Comparison of ENCODE assay signal across 27 cellular contexts in genomic region chr2:66596229-66596628, GRCh38.
DNase-seq lines count a peak whose midpoint lies in the region; ATAC-seq and TF ChIP-seq lines count a peak whose summit lies in the region.
"Had no signal": no experiment of that assay in that cellular context is flagged by ENCODE, and none has a peak within 500 bp of the region (broad histone marks: within the 10 kb centered on the region; RNA-seq: fewer than 3 reads in every experiment).

No MANE protein-coding gene starts in this region.

- CTCF ChIA-PET in activated naive CD4-positive, alpha-beta T cell treated with anti-CD3 and anti-CD28 coated beads, Interleukin-2, amount 10 ng/mL, durations not matched to agents 7 days and 5 days (lab: Charles Lee), result no interaction called here

- no peak overlapping the region for H3K4me3 ChIP-seq in astrocyte of the spinal cord (ENCODE audit: low read depth, low read length)
- H3K4me3 ChIP-seq: esophagus squamous epithelium, GM12878, thoracic aorta had no signal

- H3K4me1 Mint-ChIP-seq in activated naive CD4-positive, alpha-beta T cell treated with anti-CD3 and anti-CD28 coated beads, Interleukin-2, amount 10 ng/mL, durations not matched to agents 7 days and 5 days, result no peaks in the 10 kb centered on the region
- H3K4me1 Mint-ChIP-seq: activated CD4-positive, alpha-beta T cell treated with anti-CD3 and anti-CD28 coated beads, Interleukin-2, amount 10 ng/mL, durations not matched to agents 7 days and 5 days; activated naive CD8-positive, alpha-beta T cell treated with anti-CD3 and anti-CD28 coated beads for 36 hours; activated T-helper 17 cell treated with anti-CD3 and anti-CD28 coated beads, Interleukin-2, amount 50 U/mL, for 72 hours; CD4-positive, alpha-beta memory T cell had no signal

- no peaks in the 10 kb centered on the region for H3K36me3 Mint-ChIP-seq in activated naive CD4-positive, alpha-beta T cell treated with anti-CD3 and anti-CD28 coated beads, Interleukin-2, amount 10 ng/mL, durations not matched to agents 7 days and 5 days
- H3K36me3 Mint-ChIP-seq: activated naive CD8-positive, alpha-beta T cell treated with anti-CD3 and anti-CD28 coated beads for 36 hours; brain; CD4-positive, alpha-beta memory T cell had no signal

- H3K27me3 Mint-ChIP-seq in activated naive CD4-positive, alpha-beta T cell treated with anti-CD3 and anti-CD28 coated beads, Interleukin-2, amount 10 ng/mL, durations not matched to agents 7 days and 5 days, result no peaks in the 10 kb centered on the region
- H3K27me3 Mint-ChIP-seq: activated CD4-positive, alpha-beta T cell treated with anti-CD3 and anti-CD28 coated beads, Interleukin-2, amount 10 ng/mL, durations not matched to agents 7 days and 5 days; activated naive CD8-positive, alpha-beta T cell treated with anti-CD3 and anti-CD28 coated beads for 36 hours; activated T-helper 17 cell treated with anti-CD3 and anti-CD28 coated beads, Interleukin-2, amount 50 U/mL, for 72 hours; CD4-positive, alpha-beta memory T cell; effector memory CD8-positive, alpha-beta T cell; progenitor cell of endocrine pancreas had no signal

- no peak for TF ChIP-seq CTCF in astrocyte of the spinal cord (IDR thresholded peaks at IDR 0.05; ENCODE audit: low read depth, low read length)

- peak; percentile 72 for DNase-seq in HT1080 (ENCODE audit: low read depth)
- peak; percentile 46 for DNase-seq in astrocyte of the spinal cord (ENCODE audit: low read depth, low spot score)
- peak; percentile 44 for DNase-seq in iPS-NIHi11 (ENCODE audit: low spot score)
- DNase-seq in stromal cell of bone marrow (ENCODE audit: low read depth), result peak; percentile 17
- DNase-seq in activated naive CD4-positive, alpha-beta T cell treated with anti-CD3 and anti-CD28 coated beads, Interleukin-2, amount 10 ng/mL, durations not matched to agents 7 days and 5 days, result no peak
- no peak for DNase-seq in NCI-H345 treated with DMSO at 0.1 percent for 48 hours (lab: John Stamatoyannopoulos, UW; ENCODE audit: unreplicated experiment)
- no peak for DNase-seq in NCI-H146 (lab: John Stamatoyannopoulos, UW)
- DNase-seq: activated CD4-positive, alpha-beta T cell treated with anti-CD3 and anti-CD28 coated beads, Interleukin-2, amount 10 ng/mL, durations not matched to agents 7 days and 5 days; activated naive CD8-positive, alpha-beta T cell treated with anti-CD3 and anti-CD28 coated beads for 36 hours; CD4-positive, alpha-beta memory T cell; effector memory CD8-positive, alpha-beta T cell; esophagus squamous epithelium; left ventricle myocardium superior; NCI-H1092 treated with DMSO at 0.1 percent for 48 hours; NCI-H2081; NK-92 treated with Interleukin-12 subunit alpha and Interleukin-12 subunit beta, amount 100 ng/mL, for 24 hours; small intestine; stimulated activated naive CD4-positive, alpha-beta T cell; T-helper 2 cell had no signal

- no peak for ATAC-seq in HG02840 (IDR thresholded peaks at IDR 0.05; ENCODE audit: low FRiP score, unreplicated experiment)
- ATAC-seq: activated T-helper 17 cell treated with anti-CD3 and anti-CD28 coated beads, Interleukin-2, amount 50 U/mL, for 72 hours; effector memory CD8-positive, alpha-beta T cell; GM12878; HepG2; left ventricle myocardium superior had no signal

- H3K27ac Mint-ChIP-seq in activated naive CD4-positive, alpha-beta T cell treated with anti-CD3 and anti-CD28 coated beads, Interleukin-2, amount 10 ng/mL, durations not matched to agents 7 days and 5 days, result no peak overlapping the region
- H3K27ac Mint-ChIP-seq: activated CD4-positive, alpha-beta T cell treated with anti-CD3 and anti-CD28 coated beads, Interleukin-2, amount 10 ng/mL, durations not matched to agents 7 days and 5 days; activated naive CD8-positive, alpha-beta T cell treated with anti-CD3 and anti-CD28 coated beads for 36 hours; activated T-helper 17 cell treated with anti-CD3 and anti-CD28 coated beads, Interleukin-2, amount 50 U/mL, for 72 hours; brain; CD4-positive, alpha-beta memory T cell; effector memory CD8-positive, alpha-beta T cell; progenitor cell of endocrine pancreas had no signal

- in situ Hi-C loops in astrocyte of the spinal cord (cut with HindIII; ENCODE audit: low sequenced_read_pairs), result no loop called here

- no peaks in the 10 kb centered on the region for H3K9me3 Mint-ChIP-seq in activated naive CD4-positive, alpha-beta T cell treated with anti-CD3 and anti-CD28 coated beads, Interleukin-2, amount 10 ng/mL, durations not matched to agents 7 days and 5 days
- H3K9me3 Mint-ChIP-seq: activated CD4-positive, alpha-beta T cell treated with anti-CD3 and anti-CD28 coated beads, Interleukin-2, amount 10 ng/mL, durations not matched to agents 7 days and 5 days; activated naive CD8-positive, alpha-beta T cell treated with anti-CD3 and anti-CD28 coated beads for 36 hours; CD4-positive, alpha-beta memory T cell had no signal

- no peak overlapping the region for H3K4me3 Mint-ChIP-seq in activated naive CD4-positive, alpha-beta T cell treated with anti-CD3 and anti-CD28 coated beads, Interleukin-2, amount 10 ng/mL, durations not matched to agents 7 days and 5 days
- H3K4me3 Mint-ChIP-seq: activated CD4-positive, alpha-beta T cell treated with anti-CD3 and anti-CD28 coated beads, Interleukin-2, amount 10 ng/mL, durations not matched to agents 7 days and 5 days; activated naive CD8-positive, alpha-beta T cell treated with anti-CD3 and anti-CD28 coated beads for 36 hours; activated T-helper 17 cell treated with anti-CD3 and anti-CD28 coated beads, Interleukin-2, amount 50 U/mL, for 72 hours; brain; CD4-positive, alpha-beta memory T cell; effector memory CD8-positive, alpha-beta T cell; neural crest cell had no signal

Comparison
In these comparisons a context has a peak if more than half of its experiments do, and no peak if none do; other contexts are left out.
1. DNase-seq: peak in HT1080 (single experiment), astrocyte of the spinal cord (single experiment), iPS-NIHi11 (single experiment) and stromal cell of bone marrow (single experiment); none in activated naive CD4-positive, alpha-beta T cell treated with anti-CD3 and anti-CD28 coated beads, Interleukin-2, amount 10 ng/mL, durations not matched to agents 7 days and 5 days (single experiment), NCI-H345 treated with DMSO at 0.1 percent for 48 hours (single experiment) and NCI-H146 (single experiment).